In the genomic region with DNA sequence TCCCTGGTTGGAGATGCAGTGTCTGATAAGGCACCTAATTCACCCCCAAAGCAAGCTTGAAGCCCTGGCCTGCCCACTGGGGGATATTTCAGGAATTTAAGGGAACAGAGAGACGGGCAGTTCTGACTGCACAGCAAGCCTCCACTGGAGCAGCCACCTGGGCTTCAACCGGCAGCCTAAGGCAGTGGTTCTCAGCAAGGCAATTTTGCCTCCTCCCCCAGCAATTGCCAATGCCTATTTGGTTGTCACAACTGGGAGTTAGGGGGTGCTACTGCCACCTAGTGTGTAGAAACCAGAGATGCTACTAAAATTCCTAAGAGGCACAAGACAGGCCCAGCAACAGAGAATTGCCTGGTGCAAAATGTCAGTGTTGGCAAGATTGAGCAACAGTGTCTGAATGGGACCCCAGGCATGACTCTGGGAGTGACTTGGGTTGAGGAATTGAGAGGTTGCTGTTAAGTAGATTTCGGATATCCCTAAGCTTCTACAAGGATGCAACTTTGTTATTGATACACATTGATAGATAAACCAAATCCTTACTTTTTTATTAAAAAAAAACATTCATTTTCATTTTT, we compare ENCODE assay signal across 11 cellular contexts. TPM values are rescaled to one million over a fixed set of nuclear protein-coding genes. Genes with fewer than 3 reads are reported as not detected.
DNase-seq lines count a peak whose midpoint lies in the region; FAIRE-seq and TF ChIP-seq lines count a peak whose summit lies in the region.
"Had no signal": no experiment of that assay in that cellular context is flagged by ENCODE, and none has a peak within 500 bp of the region (broad histone marks: within the 10 kb centered on the region; RNA-seq: fewer than 3 reads in every experiment).

No MANE protein-coding gene starts in this region.

- H3K4me1 ChIP-seq in CD8-positive, alpha-beta memory T cell (ENCODE audit: insufficient read depth, low read length): no peaks in the 10 kb centered on the region
- H3K4me1 ChIP-seq: left lung had no signal

- H3K27ac ChIP-seq in CD8-positive, alpha-beta memory T cell (ENCODE audit: low read depth, low read length): no peak overlapping the region
- H3K27ac ChIP-seq: left lung had no signal

- no peaks in the 10 kb centered on the region for H3K36me3 ChIP-seq in CD8-positive, alpha-beta memory T cell (ENCODE audit: insufficient read depth, low read length)

- no peaks in the 10 kb centered on the region for H3K27me3 Mint-ChIP-seq in osteocyte (ENCODE audit: unreplicated experiment)
- H3K27me3 Mint-ChIP-seq in CD8-positive, alpha-beta memory T cell: peaks cover 4 to 6% of the 10 kb centered on the region in 2 donors

- H3K9me3 Mint-ChIP-seq in osteocyte (ENCODE audit: unreplicated experiment): no peaks in the 10 kb centered on the region
- H3K9me3 Mint-ChIP-seq in CD8-positive, alpha-beta memory T cell: peaks cover 0 to 6% (median 0%) of the 10 kb centered on the region in 5 donors
- H3K9me3 Mint-ChIP-seq: activated naive CD8-positive, alpha-beta T cell treated with anti-CD3 and anti-CD28 coated beads, Interleukin-2, amount 50 U/mL, for 24 hours had no signal

- POLR2A ChIA-PET in CD8-positive, alpha-beta memory T cell (lab: Charles Lee): no interaction called here

- CTCF ChIA-PET in CD8-positive, alpha-beta memory T cell (lab: Charles Lee): no interaction called here

- H3K4me3 Mint-ChIP-seq in osteocyte (ENCODE audit: unreplicated experiment): no peak overlapping the region
- H3K4me3 Mint-ChIP-seq in CD8-positive, alpha-beta memory T cell: no peak overlapping the region
- H3K4me3 Mint-ChIP-seq: activated naive CD8-positive, alpha-beta T cell treated with anti-CD3 and anti-CD28 coated beads, Interleukin-2, amount 50 U/mL, for 24 hours had no signal

- peak; percentile 6 for DNase-seq in SIG-M5 treated with dmso at 0.1 percent for 504 hours (lab: John Stamatoyannopoulos, UW; ENCODE audit: unreplicated experiment)
- DNase-seq in SIG-M5 (lab: John Stamatoyannopoulos, UW): no peak
- DNase-seq in LNCaP clone FGC (ENCODE audit: low read depth): no peak
- DNase-seq in choroid plexus epithelial cell (ENCODE audit: low read depth): no peak
- DNase-seq in osteocyte (ENCODE audit: extremely low spot score, unreplicated experiment): no peak
- DNase-seq in activated T-cell treated with anti-CD3 and anti-CD28 coated beads for 4 hours: no peak
- DNase-seq in CD8-positive, alpha-beta memory T cell: no peak
- DNase-seq in HTR-8/SVneo (ENCODE audit: insufficient read length, low spot score): no peak
- DNase-seq: activated naive CD8-positive, alpha-beta T cell treated with anti-CD3 and anti-CD28 coated beads, Interleukin-2, amount 50 U/mL, for 24 hours; C1 segment of cervical spinal cord; left lung had no signal

- H3K27me3 ChIP-seq in CD8-positive, alpha-beta memory T cell (ENCODE audit: insufficient read depth, low read length, poor library complexity, severe bottlenecking): no peaks in the 10 kb centered on the region
- H3K27me3 ChIP-seq: left lung had no signal

- no peaks in the 10 kb centered on the region for H3K9me3 ChIP-seq in CD8-positive, alpha-beta memory T cell (ENCODE audit: low read length)

- H3K36me3 Mint-ChIP-seq in osteocyte (ENCODE audit: unreplicated experiment): peaks cover 61% of the 10 kb centered on the region
- H3K36me3 Mint-ChIP-seq in CD8-positive, alpha-beta memory T cell: no peaks in the 10 kb centered on the region

- no peak overlapping the region for H3K27ac Mint-ChIP-seq in osteocyte (ENCODE audit: unreplicated experiment)
- no peak overlapping the region for H3K27ac Mint-ChIP-seq in CD8-positive, alpha-beta memory T cell
- H3K27ac Mint-ChIP-seq: activated naive CD8-positive, alpha-beta T cell treated with anti-CD3 and anti-CD28 coated beads, Interleukin-2, amount 50 U/mL, for 24 hours had no signal

- peaks cover 23% of the 10 kb centered on the region for H3K4me1 Mint-ChIP-seq in osteocyte (ENCODE audit: unreplicated experiment)
- no peaks in the 10 kb centered on the region for H3K4me1 Mint-ChIP-seq in CD8-positive, alpha-beta memory T cell
- H3K4me1 Mint-ChIP-seq: activated naive CD8-positive, alpha-beta T cell treated with anti-CD3 and anti-CD28 coated beads, Interleukin-2, amount 50 U/mL, for 24 hours had no signal

- H3K4me3 ChIP-seq in LNCaP clone FGC (ENCODE audit: low read depth, low read length) (no peak overlapping the region), choroid plexus epithelial cell (ENCODE audit: low read depth, low read length) (no peak overlapping the region)
- no peak overlapping the region for H3K4me3 ChIP-seq in CD8-positive, alpha-beta memory T cell (ENCODE audit: low read length)
- H3K4me3 ChIP-seq: left lung had no signal

- TF ChIP-seq CTCF in LNCaP clone FGC (IDR thresholded peaks at IDR 0.05; ENCODE audit: control insufficient read depth, extremely low read depth, insufficient read depth): peak; percentile 30; the same call in 1 of the 2 replicates
- TF ChIP-seq CTCF in choroid plexus epithelial cell (conservative IDR thresholded peaks at IDR 0.05; ENCODE audit: low read depth, low read length): peak; percentile 34
- TF ChIP-seq CTCF in osteocyte (IDR thresholded peaks at IDR 0.05): peak; percentile 51

- no peak for FAIRE-seq in HTR-8/SVneo (lab: Jason Lieb, UNC)

RNA-seq across cellular contexts. Expression of a gene that starts 58.7 kb away (rescaled TPM):
- total RNA-seq in osteocyte: 264 and 277 TPM in 2 replicates
- 10 to 100 TPM in 1 of 2 experiments, 1 to 10 TPM in 1; 8.8 to 10.7 TPM for total RNA-seq in CD8-positive, alpha-beta memory T cell
- polyA plus RNA-seq in CD8-positive, alpha-beta memory T cell: 0.82 TPM

Comparison
In these comparisons a context has a peak if more than half of its experiments do, and no peak if none do; other contexts are left out.
1. RNA of a gene that starts 58.7 kb away (total RNA-seq): 264 to 277 TPM in osteocyte; 8.8 to 10.7 TPM in CD8-positive, alpha-beta memory T cell; every median in the first group is over 10 times any median in the second.
2. Peak in every context shown above with its lines, with median percentiles within 50 percentile points of each other: CTCF ChIP-seq.